Comparison of ENCODE assay signal across 1 cellular context in genomic region chr6:83861077-83861476, GRCh38.
TF ChIP-seq lines count a peak whose summit lies in the region.

No MANE protein-coding gene starts in this region.

TF ChIP-seq in WTC11, 78 proteins besides CTCF, POLR2A, EP300 and RAD21 (continued from another document):
- TF ChIP-seq ZNF423 (CRISPR knock-in tag; IDR thresholded peaks at IDR 0.05) (no peak), CBFB (CRISPR knock-in tag; IDR thresholded peaks at IDR 0.05; ENCODE audit: low read depth) (no peak)
TF ChIP-seq in WTC11: peak in this region for 0.
